1 cellular context compared by ENCODE assay signal in genomic region chr1:6756455-6756854, GRCh38.
TF ChIP-seq lines count a peak whose summit lies in the region.

No MANE protein-coding gene starts in this region.

TF ChIP-seq in GM12878, 131 proteins besides CTCF, POLR2A, EP300 and RAD21:
- no peak for TF ChIP-seq RUNX3 (IDR thresholded peaks at IDR 0.05; ENCODE audit: low read length)
- TF ChIP-seq ZNF384 (IDR thresholded peaks at IDR 0.05; ENCODE audit: borderline replicate concordance, low read depth, low read length): no peak
- no peak for TF ChIP-seq ESRRA (IDR thresholded peaks at IDR 0.05; ENCODE audit: low read length)
- no peak for TF ChIP-seq IKZF2 (IDR thresholded peaks at IDR 0.05)
- TF ChIP-seq MEF2A (IDR thresholded peaks at IDR 0.05; ENCODE audit: insufficient read depth, low read depth, low read length): no peak
- no peak for TF ChIP-seq E2F8 (IDR thresholded peaks at IDR 0.05; ENCODE audit: low read depth, partially characterized antibody)
- TF ChIP-seq NFXL1 (IDR thresholded peaks at IDR 0.05; ENCODE audit: borderline replicate concordance): no peak
- TF ChIP-seq BCLAF1 (IDR thresholded peaks at IDR 0.05): no peak
- no peak for TF ChIP-seq ZBTB40 (IDR thresholded peaks at IDR 0.05; ENCODE audit: borderline replicate concordance)
- no peak for TF ChIP-seq SKIL (IDR thresholded peaks at IDR 0.05; ENCODE audit: low read depth, poor library complexity, severe bottlenecking)
- no peak for TF ChIP-seq MTA2 (IDR thresholded peaks at IDR 0.05; ENCODE audit: low read depth)
- no peak for TF ChIP-seq IKZF1 (conservative IDR thresholded peaks at IDR 0.05)
- no peak for TF ChIP-seq IRF5 (IDR thresholded peaks at IDR 0.05; ENCODE audit: borderline replicate concordance)
- TF ChIP-seq TCF12 (IDR thresholded peaks at IDR 0.05; ENCODE audit: low read depth, low read length): no peak
